ENCODE assay signal across 1 cellular context in the genomic region with DNA sequence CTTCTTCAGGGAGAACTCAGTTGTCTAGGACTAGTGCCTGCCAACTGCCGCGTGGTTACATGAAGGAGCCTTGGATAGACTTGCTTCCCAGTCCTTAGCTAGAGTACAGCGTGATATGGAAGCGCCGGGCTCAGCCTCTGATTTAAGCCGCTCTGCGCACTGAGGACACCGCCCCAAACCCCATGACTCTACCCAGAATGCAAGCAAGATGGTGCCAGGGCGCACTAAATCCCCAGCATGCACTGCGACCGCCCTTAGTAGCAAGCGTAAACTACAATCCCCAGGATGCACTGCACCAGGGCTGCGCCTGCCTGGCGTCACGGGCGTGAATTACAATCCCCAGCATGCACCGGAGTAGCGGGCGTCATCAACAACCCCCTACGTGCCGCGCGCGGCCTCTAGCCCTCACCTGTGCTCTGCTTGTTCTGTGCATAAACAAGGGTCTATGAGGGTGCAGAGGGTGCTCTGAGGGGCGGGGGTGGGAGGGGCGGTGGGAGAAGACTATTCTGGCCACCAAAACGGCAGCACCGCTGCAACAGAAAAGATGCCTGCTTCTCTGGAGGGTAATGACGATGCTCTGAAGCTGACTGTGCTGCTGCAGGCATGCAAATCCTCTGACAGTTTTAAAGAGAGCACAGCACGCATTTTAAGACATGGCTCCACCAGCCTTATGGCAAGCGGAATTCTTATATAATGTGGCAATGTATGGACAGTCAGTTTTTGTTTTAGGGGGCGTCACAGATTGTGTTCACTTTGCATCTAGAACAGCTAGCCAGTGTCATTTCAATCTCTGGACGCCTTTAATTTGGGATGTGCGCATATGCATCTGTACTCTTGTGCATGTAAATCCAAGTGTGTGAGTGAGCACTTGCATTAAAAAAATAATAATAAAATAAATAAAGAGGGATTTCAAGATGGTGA.
TF ChIP-seq lines count a peak whose summit lies in the region.

No MANE protein-coding gene starts in this region.

TF ChIP-seq in SK-N-SH treated with all-trans-retinoic acid at 6 μM for 48 hours, 23 proteins besides CTCF, POLR2A, EP300 and RAD21 (continued from another document):
- TF ChIP-seq ZNF565 (CRISPR knock-in tag; conservative IDR thresholded peaks at IDR 0.05; ENCODE audit: low read depth): peak; percentile 95
- TF ChIP-seq PPARA (CRISPR knock-in tag; IDR thresholded peaks at IDR 0.05; ENCODE audit: borderline replicate concordance): peak; percentile 95
- TF ChIP-seq TCF4 (CRISPR knock-in tag; IDR thresholded peaks at IDR 0.05; ENCODE audit: borderline replicate concordance): peak; percentile 41; the same call in 1 of the 2 replicates
- peak; percentile 78 for TF ChIP-seq ZNF70 (CRISPR knock-in tag; IDR thresholded peaks at IDR 0.05)
- peak; percentile 38; the same call in 1 of the 2 replicates for TF ChIP-seq POU6F1 (CRISPR knock-in tag; IDR thresholded peaks at IDR 0.05; ENCODE audit: borderline replicate concordance, low read depth)
- TF ChIP-seq ISL1 (CRISPR knock-in tag; IDR thresholded peaks at IDR 0.05): peak; percentile 52
- no peak for TF ChIP-seq ZC3H10 (CRISPR knock-in tag; IDR thresholded peaks at IDR 0.05)
- TF ChIP-seq BACH2 (CRISPR knock-in tag; IDR thresholded peaks at IDR 0.05; ENCODE audit: borderline replicate concordance): peak; percentile 84; the same call in 1 of the 2 replicates
- TF ChIP-seq TOX (CRISPR knock-in tag; IDR thresholded peaks at IDR 0.05; ENCODE audit: borderline replicate concordance): no peak
- TF ChIP-seq GLIS3 (CRISPR knock-in tag; IDR thresholded peaks at IDR 0.05): peak; percentile 84; the same call in 1 of the 2 replicates
- peak; percentile 98 for TF ChIP-seq SNAI2 (CRISPR knock-in tag; IDR thresholded peaks at IDR 0.05)
- peak; percentile 59; the same call in 1 of the 2 replicates for TF ChIP-seq ZFP30 (CRISPR knock-in tag; IDR thresholded peaks at IDR 0.05)
